In genomic region chr13:36712290-36712689, GRCh38 we compare ENCODE assay signal across 34 cellular contexts. TPM values are rescaled to one million over a fixed set of nuclear protein-coding genes. Genes with fewer than 3 reads are reported as not detected.
"Had no signal": no experiment of that assay in that cellular context is flagged by ENCODE, and none has a peak within 500 bp of the region (broad histone marks: within the 10 kb centered on the region; RNA-seq: fewer than 3 reads in every experiment).

No MANE protein-coding gene starts in this region.

- H3K9me3 ChIP-seq: body of pancreas, breast epithelium, SJCRH30 had no signal

- ATAC-seq: activated CD8-positive, alpha-beta memory T cell treated with anti-CD3 and anti-CD28 coated beads, Interleukin-2, amount 10 ng/mL, durations not matched to agents 7 days and 5 days; activated naive CD8-positive, alpha-beta T cell treated with anti-CD3 and anti-CD28 coated beads, Interleukin-2, amount 50 U/mL, for 24 hours; body of pancreas; K562; Panc1 had no signal

- H3K4me1 ChIP-seq: body of pancreas, breast epithelium had no signal

- H3K36me3 ChIP-seq: breast epithelium, SJCRH30, WERI-Rb-1 had no signal

- H3K27me3 ChIP-seq: body of pancreas, breast epithelium, SJCRH30 had no signal

- DNase-seq: activated CD4-positive, alpha-beta memory T cell treated with anti-CD3 and anti-CD28 coated beads, Interleukin-2, amount 10 ng/mL, durations not matched to agents 7 days and 5 days; activated CD4-positive, alpha-beta T cell treated with anti-CD3 and anti-CD28 coated beads for 1 hour; activated CD4-positive, alpha-beta T cell treated with anti-CD3 and anti-CD28 coated beads for 48 hours; activated CD4-positive, CD25-positive, alpha-beta regulatory T cell; activated CD8-positive, alpha-beta memory T cell treated with anti-CD3 and anti-CD28 coated beads for 24 hours; activated CD8-positive, alpha-beta memory T cell treated with anti-CD3 and anti-CD28 coated beads, Interleukin-2, amount 10 ng/mL, durations not matched to agents 7 days and 5 days; activated CD8-positive, alpha-beta memory T cell treated with anti-CD3 and anti-CD28 coated beads, Interleukin-2, amount 50 U/mL, for 48 hours; activated effector memory CD4-positive, alpha-beta T cell treated with Interleukin-2 at 50 U/mL for 16 hours; activated naive CD4-positive, alpha-beta T cell treated with anti-CD3 and anti-CD28 coated beads, Interleukin-2, amount 10 ng/mL, durations not matched to agents 7 days and 5 days; activated naive CD8-positive, alpha-beta T cell treated with anti-CD3 and anti-CD28 coated beads, Interleukin-2, amount 50 U/mL, for 24 hours; activated T-cell treated with anti-CD3 and anti-CD28 coated beads, Interleukin-2, amount 50 U/mL, for 48 hours; aorta; body of pancreas; NCI-H1048; NCI-H1105 treated with DMSO at 0.1 percent for 48 hours; NCI-H1436; NCI-H1694; NCI-H1930; NCI-H2081 treated with DMSO at 0.1 percent for 48 hours; NCI-H226; NCI-H446 treated with DMSO at 0.1 percent for 48 hours; NCI-H524; SW 1271; T-helper 1 cell; T-helper 2 cell; T-helper 9 cell; WERI-Rb-1 had no signal

- H3K27ac ChIP-seq: body of pancreas, breast epithelium, SJCRH30, WERI-Rb-1 had no signal

- H3K4me3 ChIP-seq: body of pancreas, K562, SJCRH30 had no signal

RNA-seq across cellular contexts. Expression of gene SERTM1, which starts 38.5 kb away (rescaled TPM):
- total RNA-seq: activated CD4-positive, alpha-beta memory T cell treated with anti-CD3 and anti-CD28 coated beads, Interleukin-2, amount 10 ng/mL, durations not matched to agents 7 days and 5 days; activated CD8-positive, alpha-beta memory T cell treated with anti-CD3 and anti-CD28 coated beads, Interleukin-2, amount 10 ng/mL, durations not matched to agents 7 days and 5 days; cardiac septum; K562; M059J; RPMI7951 had no signal
- polyA plus RNA-seq: K562 had no signal
